9 cellular contexts compared by ENCODE assay signal in genomic region chr12:49537231-49537708, GRCh38. TPM values are rescaled to one million over a fixed set of nuclear protein-coding genes. Genes with fewer than 3 reads are reported as not detected.
A peak's percentile ranks its signal among the peaks of the same experiment; 100 is the strongest.
DNase-seq lines count a peak whose midpoint lies in the region; ATAC-seq, FAIRE-seq and TF ChIP-seq lines count a peak whose summit lies in the region.
"Had no signal": no experiment of that assay in that cellular context is flagged by ENCODE, and none has a peak within 500 bp of the region (broad histone marks: within the 10 kb centered on the region; RNA-seq: fewer than 3 reads in every experiment).

No MANE protein-coding gene starts in this region.

- no peak overlapping the region for H3K27ac ChIP-seq in K562 (ENCODE audit: extremely low read depth, low read depth, low read length)

- ATAC-seq in K562 (no peak), left lobe of liver (no peak), GM19455 (IDR thresholded peaks at IDR 0.05; ENCODE audit: unreplicated experiment) (no peak)

- TF ChIP-seq RAD21 in K562 (CRISPR knock-in tag; conservative IDR thresholded peaks at IDR 0.05 in 1 of 2, IDR thresholded peaks at IDR 0.05 in 1 of 2), result no peak

- TF ChIP-seq EP300 in K562 (IDR thresholded peaks at IDR 0.05; ENCODE audit: low read length), result no peak

- H4K20me1 ChIP-seq in K562 (replicated peaks; ENCODE audit: control insufficient read depth, insufficient read depth, low read length), result 0 out of 2 replicates have a peak, but pooled peaks cover 9% of the 10 kb centered on the region

- POLR2A ChIA-PET in AG04449 (lab: Yijun Ruan, JAX) (interaction anchor here (0.6 kb wide), 1 partner anchor 9 kb away, joined by 3 read pairs; no protein-coding TSS in a partner anchor), HEK293T (lab: Yijun Ruan, JAX) (no interaction called here), K562 (lab: Yijun Ruan, JAX) (interaction anchor here (0.6 to 2.4 kb wide), 4 partner anchors 10 to 20 kb away, joined by 3 to 9 read pairs (median 3); no protein-coding TSS in a partner anchor)

- intact Hi-C loops in K562 (cut with micrococcal nuclease), result no loop called here

- peak overlapping the region in 1 of 2 experiments; percentile 86; a peak in 1 of 4 replicates for H3K9ac ChIP-seq in K562 (ENCODE audit: insufficient read depth in 1 of 2, low read depth in 2 of 2, low read length in 2 of 2)
- no peak overlapping the region for H3K9ac ChIP-seq in mucosa of stomach (ENCODE audit: low read length)

- no TSS peak for BruUV-seq in K562 (replicated peaks; lab: Mats Ljungman, UMichigan)

- TF ChIP-seq POLR2A in K562 (conservative IDR thresholded peaks at IDR 0.05), result no peak

- peak overlapping the region; percentile 82 for H2AFZ ChIP-seq in K562 (ENCODE audit: low read depth, low read length)

- H3K4me1 ChIP-seq in K562 (replicated peaks in 1 of 2; ENCODE audit: control insufficient read depth in 2 of 2, insufficient read depth in 2 of 2, low read length in 2 of 2) (peaks cover 0 to 37% of the 10 kb centered on the region in 2 experiments; a peak in 4 of 5 replicates), mucosa of stomach (ENCODE audit: control insufficient read depth, insufficient read depth, low read length) (peaks cover 11% of the 10 kb centered on the region)

- H3K9me3 ChIP-seq in K562 (replicated peaks; ENCODE audit: control insufficient read depth, insufficient read depth, low read depth, low read length), result no peaks in the 10 kb centered on the region
- no peaks in the 10 kb centered on the region for H3K9me3 ChIP-seq in mucosa of stomach (ENCODE audit: control insufficient read depth, low read length)

- no peaks in the 10 kb centered on the region for H3K79me2 ChIP-seq in K562 (ENCODE audit: control insufficient read depth, insufficient read depth, low read length)

- peak overlapping the region; percentile 38; the same call in 1 of the 2 replicates for H3K4me3 ChIP-seq in AG04449 (ENCODE audit: low read depth, low read length)
- no peak overlapping the region; the same call in 1 of the 2 replicates for H3K4me3 ChIP-seq in K562
- H3K4me3 ChIP-seq in mucosa of stomach (ENCODE audit: low read length), result peak overlapping the region; percentile 46
- H3K4me3 ChIP-seq in foreskin fibroblast (ENCODE audit: low read depth in 1 of 2, low read length in 2 of 2), result peak overlapping the region in 1 of 2 donors; percentile 41

- peaks cover 3% of the 10 kb centered on the region for H3K9me1 ChIP-seq in K562 (ENCODE audit: control insufficient read depth, insufficient read depth, low read length)

- TF ChIP-seq CTCF in AG04449 (IDR thresholded peaks at IDR 0.05; ENCODE audit: insufficient read depth, low read length, missing control alignments), result no peak
- no peak for TF ChIP-seq CTCF in K562 (IDR thresholded peaks at IDR 0.05 in 2 of 3, conservative IDR thresholded peaks at IDR 0.05 in 1 of 3; ENCODE audit: insufficient read depth in 2 of 3, low read depth in 1 of 3, low read length in 3 of 3)
- no peak for TF ChIP-seq CTCF in foreskin fibroblast (IDR thresholded peaks at IDR 0.05; ENCODE audit: low read depth, low read length)

- in situ Hi-C loops in K562 (cut with MboI), result no loop called here

- DNase-seq in AG04449 (ENCODE audit: low read depth, low spot score), result no peak
- DNase-seq in HEK293T (ENCODE audit: extremely low spot score), result no peak
- DNase-seq in K562 (ENCODE audit: extremely low read depth in 1 of 4, low spot score in 3 of 4), result no peak
- no peak for DNase-seq in left lobe of liver (ENCODE audit: low spot score)
- DNase-seq in foreskin fibroblast, result no peak
- no peak for DNase-seq in NCI-H345 (lab: John Stamatoyannopoulos, UW)
- DNase-seq: activated CD4-positive, alpha-beta T cell treated with anti-CD3 and anti-CD28 coated beads, Interleukin-2, amount 50 U/mL, for 1 hour had no signal

- no peak for FAIRE-seq in K562 (lab: Jason Lieb, UNC)

- CTCF ChIA-PET in AG04449 (lab: Yijun Ruan, JAX) (interaction anchor here (1.1 to 3.9 kb wide), 5 partner anchors 30 to 248 kb away, joined by 3 to 35 read pairs (median 4); no protein-coding TSS in a partner anchor), HEK293T (lab: Yijun Ruan, JAX) (interaction anchor here (0.6 kb wide), 1 partner anchor 396 kb away, joined by 3 read pairs; no protein-coding TSS in a partner anchor), K562 (lab: Yijun Ruan, JAX; ENCODE audit: low intra/inter-chr PET ratio) (no interaction called here)

- H3K27me3 ChIP-seq in K562 (ENCODE audit: control insufficient read depth in 2 of 2, insufficient read depth in 2 of 2, low read length in 2 of 2) (peaks cover 14 to 34% of the 10 kb centered on the region in 2 experiments), mucosa of stomach (ENCODE audit: control insufficient read depth, insufficient read depth, low read length) (peaks cover 41% of the 10 kb centered on the region)

- 20% methylated on average over 10 of the region's 10 CpGs for WGBS in K562 (ENCODE audit: insufficient coverage, low coverage, missing lambda C conversion rate)

- H3K36me3 ChIP-seq in K562 (ENCODE audit: control insufficient read depth, insufficient read depth, low read length) (no peaks in the 10 kb centered on the region), mucosa of stomach (ENCODE audit: control insufficient read depth, insufficient read depth, low read length) (no peaks in the 10 kb centered on the region)

- peak overlapping the region; percentile 84; the same call in 1 of the 2 replicates for H3K4me2 ChIP-seq in K562 (ENCODE audit: insufficient read depth, low read length)

TF ChIP-seq in HEK293T, 16 proteins besides CTCF, POLR2A, EP300 and RAD21:
- peak; percentile 74 for TF ChIP-seq ZNF384 (IDR thresholded peaks at IDR 0.05)
- no peak for TF ChIP-seq CTBP1 (IDR thresholded peaks at IDR 0.05; ENCODE audit: borderline replicate concordance)
- no peak for TF ChIP-seq TARDBP (IDR thresholded peaks at IDR 0.05)

TF ChIP-seq in K562, 482 proteins besides CTCF, POLR2A, EP300 and RAD21 (continues in another document):
- TF ChIP-seq SAP30 (IDR thresholded peaks at IDR 0.05; ENCODE audit: borderline replicate concordance, insufficient read depth, low read depth, low read length, poor library complexity, severe bottlenecking) (no peak), TFAP4 (CRISPR knock-in tag; IDR thresholded peaks at IDR 0.05; ENCODE audit: borderline replicate concordance) (0 out of 2 replicates have a peak, but pooled peaks have one; percentile 1)

RNA-seq across cellular contexts. Expression of gene KCNH3, which starts 1.6 kb away (rescaled TPM):
- not detected in 2 replicates for total RNA-seq in K562 (2011; cell fraction: chromatin; rRNA removed; ENCODE audit: low replicate concordance)
- total RNA-seq in K562 (2011; cell fraction: nucleolus; rRNA removed), result 0.17 TPM in 1 of 2 replicates, not detected in the other
- total RNA-seq in K562 (2011; cell fraction: nucleoplasm; rRNA removed), result not detected in 2 replicates
- total RNA-seq in K562 (2014; rRNA removed) (0.08 TPM in 1 of 2 replicates, not detected in the other), K562 (2014; rRNA removed; fragmentation: Illumina TruSeq; extraction: Trizol) (not detected in 2 replicates), K562 (2015; rRNA removed; fragmentation: Illumina TruSeq; extraction: Trizol) (not detected in 2 replicates), K562 (2021) (0.09 and 0.29 TPM in 2 replicates), left lobe of liver (0.13 TPM)
- polyA plus RNA-seq in K562 (2011; rRNA removed) (0.01 and 0.04 TPM in 2 replicates), K562 (2014; fragmentation: Illumina TruSeq; extraction: Trizol) (not detected in 2 replicates), K562 (2014; fragmentation: Nextera tagmentation; extraction: Ambion mirVana) (not detected), K562 (2014; rRNA removed) (0.09 TPM in 1 of 2 replicates, not detected in the other)
- polyA plus RNA-seq in K562 (2011; cell fraction: cytosol; rRNA removed), result 0.01 and 0.12 TPM in 2 replicates
- 0.10 and 0.28 TPM in 2 replicates for polyA plus RNA-seq in K562 (2011; cell fraction: nucleus; rRNA removed)
- 0.04 and 0.05 TPM in 2 replicates for polyA plus RNA-seq in K562 (2012)
- not detected in 2 replicates for polyA minus RNA-seq in K562 (2011; rRNA and poly(A)+ RNA removed)
- polyA minus RNA-seq in K562 (2011; cell fraction: cytosol; rRNA and poly(A)+ RNA removed), result not detected in 2 replicates
- polyA minus RNA-seq in K562 (2011; cell fraction: nucleus; rRNA and poly(A)+ RNA removed), result under 0.01 TPM in 1 of 2 replicates, not detected in the other

RNA-seq across cellular contexts. Expression of gene MCRS1, which starts 30.7 kb away (rescaled TPM):
- total RNA-seq in K562 (2011; cell fraction: chromatin; rRNA removed; ENCODE audit: low replicate concordance), result 48.3 and 157 TPM in 2 replicates
- total RNA-seq in K562 (2011; cell fraction: nucleolus; rRNA removed), result 116 and 118 TPM in 2 replicates
- total RNA-seq in K562 (2011; cell fraction: nucleoplasm; rRNA removed), result 68.6 and 79.4 TPM in 2 replicates
- total RNA-seq in K562 (2014; rRNA removed) (69.2 and 95.6 TPM in 2 replicates), K562 (2014; rRNA removed; fragmentation: Illumina TruSeq; extraction: Trizol) (36.4 and 50.0 TPM in 2 replicates), K562 (2015; rRNA removed; fragmentation: Illumina TruSeq; extraction: Trizol) (71.7 and 73.2 TPM in 2 replicates), K562 (2021) (88.0 and 94.5 TPM in 2 replicates), left lobe of liver (21.0 TPM)
- polyA plus RNA-seq in K562 (2011; rRNA removed) (70.1 and 89.9 TPM in 2 replicates), K562 (2014; fragmentation: Illumina TruSeq; extraction: Trizol) (74.2 and 74.9 TPM in 2 replicates), K562 (2014; fragmentation: Nextera tagmentation; extraction: Ambion mirVana) (10 to 100 TPM; 60.8 to 98.6 TPM), K562 (2014; rRNA removed) (99.9 and 100 TPM in 2 replicates)
- polyA plus RNA-seq in K562 (2011; cell fraction: cytosol; rRNA removed), result 99.8 and 157 TPM in 2 replicates
- 247 and 284 TPM in 2 replicates for polyA plus RNA-seq in K562 (2011; cell fraction: nucleus; rRNA removed)
- 64.6 and 86.3 TPM in 2 replicates for polyA plus RNA-seq in K562 (2012)
- 37.7 and 53.3 TPM in 2 replicates for polyA minus RNA-seq in K562 (2011; rRNA and poly(A)+ RNA removed)
- 40.4 and 44.8 TPM in 2 replicates for polyA minus RNA-seq in K562 (2011; cell fraction: cytosol; rRNA and poly(A)+ RNA removed)
- polyA minus RNA-seq in K562 (2011; cell fraction: nucleus; rRNA and poly(A)+ RNA removed), result 35.4 and 43.9 TPM in 2 replicates
